ENCODE assay signal across 8 cellular contexts in the genomic region with DNA sequence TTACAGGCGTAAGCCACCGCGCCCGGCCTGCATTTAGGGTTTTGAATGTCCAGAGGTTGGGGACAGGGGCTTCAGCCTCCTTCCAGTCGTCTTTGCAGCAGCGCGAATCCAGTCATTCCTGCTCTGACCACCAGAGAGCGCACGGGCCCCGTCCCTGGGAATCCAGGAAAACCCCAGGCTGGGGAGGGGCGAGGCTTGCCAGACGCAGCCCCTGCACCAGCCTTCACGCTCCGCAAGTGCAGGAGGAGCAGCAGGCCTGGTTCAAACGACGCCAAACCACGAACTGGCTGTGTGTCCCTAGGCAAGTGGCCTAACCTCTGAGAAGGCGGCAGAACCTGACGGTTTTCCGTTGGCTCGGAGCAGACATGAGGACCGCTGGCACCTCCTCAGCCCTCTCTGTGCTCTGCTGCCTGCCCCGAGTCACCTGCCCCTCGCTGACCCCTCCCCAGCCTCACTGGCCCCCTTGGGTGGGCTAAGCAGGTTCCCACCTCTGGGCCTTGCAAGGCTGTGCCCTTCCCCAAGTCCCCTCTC. TPM values are rescaled to one million over a fixed set of nuclear protein-coding genes. Genes with fewer than 3 reads are reported as not detected.
A peak's percentile ranks its signal among the peaks of the same experiment; 100 is the strongest.
DNase-seq lines count a peak whose midpoint lies in the region; ATAC-seq and TF ChIP-seq lines count a peak whose summit lies in the region.

No MANE protein-coding gene starts in this region.

- H3K4me1 ChIP-seq in MM.1S (ENCODE audit: low read length) (peaks cover 10% of the 10 kb centered on the region), gastroesophageal sphincter (peaks cover 0 to 47% (median 32%) of the 10 kb centered on the region in 3 donors), osteoblast (ENCODE audit: insufficient read depth, low read length) (peaks cover 23% of the 10 kb centered on the region), testis (peaks cover 34% of the 10 kb centered on the region)

- peak; percentile 62 for DNase-seq in DMS114 treated with DMSO at 0.1 percent for 48 hours (lab: John Stamatoyannopoulos, UW; ENCODE audit: unreplicated experiment)
- DNase-seq in MM.1S: peak; percentile 67
- peak; percentile 67 for DNase-seq in activated gamma-delta T cell treated with anti-CD3 and anti-CD28 coated beads, Interleukin-2, amount 50 U/mL, for 16 hours (ENCODE audit: low read depth)
- peak; percentile 99 for DNase-seq in osteoblast (ENCODE audit: insufficient read length, low spot score, missing footprints)
- DNase-seq in testis: peak; percentile 83

- H3K79me2 ChIP-seq in MM.1S (ENCODE audit: low read length) (peaks cover 33% of the 10 kb centered on the region), osteoblast (ENCODE audit: insufficient read depth, low read length) (peaks cover 30% of the 10 kb centered on the region)

- TF ChIP-seq POLR2A in Raji (IDR thresholded peaks at IDR 0.05; ENCODE audit: insufficient read depth, low read depth, low read length): 0 out of 2 replicates have a peak, but pooled peaks have one; percentile 21
- TF ChIP-seq POLR2A in gastroesophageal sphincter (IDR thresholded peaks at IDR 0.05): no peak
- TF ChIP-seq POLR2A in testis (IDR thresholded peaks at IDR 0.05): no peak

- TF ChIP-seq CTCF in MM.1S (IDR thresholded peaks at IDR 0.05; ENCODE audit: low read length) (peak; percentile 90), gastroesophageal sphincter (IDR thresholded peaks at IDR 0.05) (peak in 3 of 4 experiments; percentile 94 to 98 (median 97)), osteoblast (IDR thresholded peaks at IDR 0.05; ENCODE audit: extremely low read depth, low read depth, low read length) (peak; percentile 81), testis (IDR thresholded peaks at IDR 0.05) (peak; percentile 82 to 96 (median 90))

- intact Hi-C loops in testis (cut with DNase I; ENCODE audit: low total_unique reads): loop anchor here (5.0 kb wide), 1 partner anchor 67 kb away; no protein-coding TSS in a partner anchor

- H3K27me3 ChIP-seq in MM.1S (replicated peaks; ENCODE audit: insufficient read depth, low read length) (peaks cover 41% of the 10 kb centered on the region), gastroesophageal sphincter (no peaks in the 10 kb centered on the region), osteoblast (ENCODE audit: insufficient read depth, low read length) (no peaks in the 10 kb centered on the region), testis (no peaks in the 10 kb centered on the region)

- peaks cover 10% of the 10 kb centered on the region for H4K20me1 ChIP-seq in MM.1S (ENCODE audit: insufficient read depth, low read length)
- H4K20me1 ChIP-seq in osteoblast (ENCODE audit: insufficient read depth, low read length): peaks cover 23% of the 10 kb centered on the region

- H3K9me2 ChIP-seq in MM.1S (replicated peaks; ENCODE audit: insufficient read depth, low read length): no peaks in the 10 kb centered on the region

- H3F3A ChIP-seq in MM.1S (ENCODE audit: insufficient read depth, low read length): peaks cover 27% of the 10 kb centered on the region

- no peaks in the 10 kb centered on the region for H3K9me3 ChIP-seq in MM.1S (replicated peaks; ENCODE audit: insufficient read depth, low read length)
- no peaks in the 10 kb centered on the region for H3K9me3 ChIP-seq in gastroesophageal sphincter
- H3K9me3 ChIP-seq in osteoblast (ENCODE audit: low read depth, low read length): no peaks in the 10 kb centered on the region
- H3K9me3 ChIP-seq in testis: no peaks in the 10 kb centered on the region

- H3K4me2 ChIP-seq in MM.1S (ENCODE audit: low read depth, low read length) (peak overlapping the region; percentile 25; the same call in 1 of the 2 replicates), osteoblast (ENCODE audit: insufficient read depth, low read length) (peak overlapping the region; percentile 84)

- H3K36me3 ChIP-seq in MM.1S (replicated peaks; ENCODE audit: insufficient read depth, low read length) (no peaks in the 10 kb centered on the region), gastroesophageal sphincter (no peaks in the 10 kb centered on the region), osteoblast (ENCODE audit: insufficient read depth, low read length) (no peaks in the 10 kb centered on the region), testis (ENCODE audit: low read depth, missing control alignments) (no peaks in the 10 kb centered on the region)

- H3K27ac ChIP-seq in MM.1S (ENCODE audit: low read length) (no peak overlapping the region), gastroesophageal sphincter (peak overlapping the region in 3 of 4 donors; percentile 11 to 96 (median 65)), osteoblast (ENCODE audit: low read depth, low read length) (no peak overlapping the region), testis (no peak overlapping the region)

- TF ChIP-seq EP300 in gastroesophageal sphincter (IDR thresholded peaks at IDR 0.05): no peak

- peak overlapping the region; percentile 70 for H2AFZ ChIP-seq in MM.1S (ENCODE audit: low read length)
- peak overlapping the region; percentile 98 for H2AFZ ChIP-seq in osteoblast (ENCODE audit: low read length)

- no peak overlapping the region for H3K9ac ChIP-seq in MM.1S (ENCODE audit: low read length)

- peak; percentile 32 for ATAC-seq in gastroesophageal sphincter
- ATAC-seq in HG03159 (IDR thresholded peaks at IDR 0.05; ENCODE audit: unreplicated experiment): no peak

- 8% methylated on average over 2 of the region's 24 CpGs; no CpG with 5 or more reads in 1 of the 2 donors for WGBS in gastroesophageal sphincter (ENCODE audit: low coverage in 1 of 2), 2 donors
- 28 to 36% methylated on average over 24 of the region's 24 CpGs for WGBS in testis, 2 donors

- H3K4me3 ChIP-seq in MM.1S (ENCODE audit: low read length) (no peak overlapping the region), gastroesophageal sphincter (peak overlapping the region in 1 of 2 donors; percentile 32), osteoblast (ENCODE audit: insufficient read depth, low read length) (peak overlapping the region; percentile 60), testis (no peak overlapping the region)

RNA-seq across cellular contexts. Expression of a gene that starts 2.0 kb away (rescaled TPM):
- total RNA-seq in gastroesophageal sphincter (10 to 100 TPM; 47.7 to 57.9 (median 52.0) TPM), osteoblast (29.8 and 38.7 TPM in 2 replicates), testis (100 to 1,000 TPM; 148 to 158 TPM)
- polyA plus RNA-seq in testis (ENCODE audit: insufficient read depth, low read depth, low replicate concordance): 107 TPM

RNA-seq across cellular contexts. Expression of a gene that starts 11.2 kb away (rescaled TPM):
- 100 to 1,000 TPM; 105 to 200 (median 133) TPM for total RNA-seq in gastroesophageal sphincter
- total RNA-seq in osteoblast: 32.7 and 52.1 TPM in 2 replicates
- 100 to 1,000 TPM; 343 to 397 TPM for total RNA-seq in testis
- polyA plus RNA-seq in testis (ENCODE audit: insufficient read depth, low read depth, low replicate concordance): 98.6 TPM

RNA-seq across cellular contexts. Expression of a gene that starts 25.3 kb away (rescaled TPM):
- total RNA-seq in gastroesophageal sphincter: 1 to 10 TPM in 3 of 4 donors, under 1 TPM in 1; 0.67 to 4.7 (median 1.2) TPM
- not detected in 2 replicates for total RNA-seq in osteoblast
- total RNA-seq in testis: 1 to 10 TPM; 1.8 to 3.1 TPM
- polyA plus RNA-seq in testis (ENCODE audit: insufficient read depth, low read depth, low replicate concordance): 2.6 TPM

RNA-seq across cellular contexts. Expression of a gene that starts 30.3 kb away (rescaled TPM):
- total RNA-seq in gastroesophageal sphincter (not detected), osteoblast (not detected in 2 replicates), testis (not detected)
- polyA plus RNA-seq in testis (ENCODE audit: insufficient read depth, low read depth, low replicate concordance): not detected

RNA-seq across cellular contexts. Expression of a gene that starts 31.6 kb away (rescaled TPM):
- total RNA-seq in gastroesophageal sphincter (10 to 100 TPM; 22.1 to 39.5 (median 28.1) TPM), osteoblast (16.6 and 18.6 TPM in 2 replicates), testis (100 to 1,000 TPM; 116 to 137 TPM)
- polyA plus RNA-seq in testis (ENCODE audit: insufficient read depth, low read depth, low replicate concordance): 178 TPM

Comparison
In these comparisons a context has a peak if more than half of its experiments do, and no peak if none do; other contexts are left out.
1. H3K27ac ChIP-seq: peak in gastroesophageal sphincter (3 of 4); none in MM.1S (single experiment), osteoblast (single experiment) and testis (0 of 2).
2. Peak in every context shown above with its lines, with median percentiles within 50 percentile points of each other: DNase-seq and CTCF ChIP-seq.